ENCODE assay signal across 20 cellular contexts in the genomic region with DNA sequence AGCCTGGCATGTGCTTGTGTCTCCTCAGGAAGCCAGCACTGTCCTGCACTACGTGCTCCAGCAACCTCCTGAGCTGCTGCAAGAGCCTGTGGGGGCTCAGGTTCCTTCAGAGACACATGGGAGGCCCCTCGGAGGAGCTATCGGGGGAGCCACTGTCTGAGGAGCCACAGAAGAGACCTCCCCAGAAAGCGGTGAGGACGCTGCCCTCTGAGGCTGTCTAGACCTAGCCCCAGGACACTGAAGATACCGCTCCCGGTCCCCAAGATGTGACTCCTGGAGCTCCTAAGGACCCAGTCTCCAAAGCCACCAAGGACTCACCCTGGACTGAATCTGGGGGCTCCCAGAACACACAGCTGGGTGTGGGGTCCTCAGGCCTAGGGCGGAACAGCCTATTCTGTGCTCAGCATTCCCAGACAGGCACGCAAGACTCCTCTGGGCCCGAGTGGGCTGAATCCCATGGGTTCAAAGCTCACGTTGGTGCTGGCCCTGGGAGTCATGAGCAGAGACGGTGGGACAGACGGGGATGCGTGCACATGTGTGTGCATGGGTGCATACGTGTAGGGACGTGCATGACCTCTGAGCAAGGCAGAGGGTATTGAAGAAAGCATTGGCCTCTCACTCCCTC.
"Had no signal": no experiment of that assay in that cellular context is flagged by ENCODE, and none has a peak within 500 bp of the region (broad histone marks: within the 10 kb centered on the region; RNA-seq: fewer than 3 reads in every experiment).

No MANE protein-coding gene starts in this region.

- H3K27me3 Mint-ChIP-seq: activated CD4-positive, alpha-beta memory T cell treated with anti-CD3 and anti-CD28 coated beads for 36 hours; activated CD4-positive, alpha-beta T cell treated with anti-CD3 and anti-CD28 coated beads for 36 hours; stimulated activated naive CD8-positive, alpha-beta T cell treated with anti-CD3 and anti-CD28 coated beads, Interleukin-15, Interleukin-2, amounts not matched to agents 100 ng/mL and 50 ng/mL, for 24 hours had no signal

- H3K9me3 Mint-ChIP-seq: activated CD4-positive, alpha-beta memory T cell treated with anti-CD3 and anti-CD28 coated beads for 36 hours; stimulated activated naive CD8-positive, alpha-beta T cell treated with anti-CD3 and anti-CD28 coated beads, Interleukin-15, Interleukin-2, amounts not matched to agents 100 ng/mL and 50 ng/mL, for 24 hours had no signal

- H3K36me3 ChIP-seq: prostate gland, right atrium auricular region had no signal

- H3K4me3 Mint-ChIP-seq: activated CD4-positive, alpha-beta memory T cell treated with anti-CD3 and anti-CD28 coated beads for 36 hours; activated CD4-positive, alpha-beta T cell treated with anti-CD3 and anti-CD28 coated beads for 36 hours; activated T-cell treated with anti-CD3 and anti-CD28 coated beads, Interleukin-2, amount 50 U/mL, for 4 hours; stimulated activated naive CD8-positive, alpha-beta T cell treated with anti-CD3 and anti-CD28 coated beads, Interleukin-15, Interleukin-2, amounts not matched to agents 100 ng/mL and 50 ng/mL, for 24 hours had no signal

- H3K27ac Mint-ChIP-seq: activated CD4-positive, alpha-beta memory T cell treated with anti-CD3 and anti-CD28 coated beads for 36 hours; activated CD4-positive, alpha-beta T cell treated with anti-CD3 and anti-CD28 coated beads for 36 hours; stimulated activated naive CD8-positive, alpha-beta T cell treated with anti-CD3 and anti-CD28 coated beads, Interleukin-15, Interleukin-2, amounts not matched to agents 100 ng/mL and 50 ng/mL, for 24 hours had no signal

- DNase-seq: activated CD4-positive, alpha-beta memory T cell treated with anti-CD3 and anti-CD28 coated beads for 36 hours; activated CD4-positive, alpha-beta T cell treated with anti-CD3 and anti-CD28 coated beads for 36 hours; activated T-cell treated with anti-CD3 and anti-CD28 coated beads, Interleukin-2, amount 50 U/mL, for 4 hours; amniotic stem cell; caudate nucleus; foreskin fibroblast; left cardiac atrium; midbrain; stimulated activated CD4-positive, alpha-beta T cell treated with anti-CD3 and anti-CD28 coated beads, Interleukin-15, amount 100 ng/mL, for 24 hours; stimulated activated CD4-positive, alpha-beta T cell treated with anti-CD3 and anti-CD28 coated beads, Interleukin-2, amount 100 ng/mL, for 48 hours; SW 1271; T-helper 2 cell had no signal

- H3K27me3 ChIP-seq: dorsolateral prefrontal cortex, right atrium auricular region had no signal

- H3K27ac ChIP-seq: epithelial cell of prostate, prostate gland, right atrium auricular region, skin epidermis had no signal

- H3K9me3 ChIP-seq: prostate gland had no signal

- H3K4me1 ChIP-seq: prostate gland had no signal

- H3K4me3 ChIP-seq: dorsolateral prefrontal cortex, lung, prostate gland, right atrium auricular region, skin epidermis had no signal

- ATAC-seq: activated CD4-positive, alpha-beta T cell treated with anti-CD3 and anti-CD28 coated beads for 36 hours; activated naive CD4-positive, alpha-beta T cell treated with anti-CD3 and anti-CD28 coated beads, Interleukin-2, amount 50 U/mL, for 72 hours; activated T-cell treated with anti-CD3 and anti-CD28 coated beads, Interleukin-2, amount 50 U/mL, for 4 hours; left cardiac atrium had no signal
